Comparison of ENCODE assay signal across 8 cellular contexts in the genomic region with DNA sequence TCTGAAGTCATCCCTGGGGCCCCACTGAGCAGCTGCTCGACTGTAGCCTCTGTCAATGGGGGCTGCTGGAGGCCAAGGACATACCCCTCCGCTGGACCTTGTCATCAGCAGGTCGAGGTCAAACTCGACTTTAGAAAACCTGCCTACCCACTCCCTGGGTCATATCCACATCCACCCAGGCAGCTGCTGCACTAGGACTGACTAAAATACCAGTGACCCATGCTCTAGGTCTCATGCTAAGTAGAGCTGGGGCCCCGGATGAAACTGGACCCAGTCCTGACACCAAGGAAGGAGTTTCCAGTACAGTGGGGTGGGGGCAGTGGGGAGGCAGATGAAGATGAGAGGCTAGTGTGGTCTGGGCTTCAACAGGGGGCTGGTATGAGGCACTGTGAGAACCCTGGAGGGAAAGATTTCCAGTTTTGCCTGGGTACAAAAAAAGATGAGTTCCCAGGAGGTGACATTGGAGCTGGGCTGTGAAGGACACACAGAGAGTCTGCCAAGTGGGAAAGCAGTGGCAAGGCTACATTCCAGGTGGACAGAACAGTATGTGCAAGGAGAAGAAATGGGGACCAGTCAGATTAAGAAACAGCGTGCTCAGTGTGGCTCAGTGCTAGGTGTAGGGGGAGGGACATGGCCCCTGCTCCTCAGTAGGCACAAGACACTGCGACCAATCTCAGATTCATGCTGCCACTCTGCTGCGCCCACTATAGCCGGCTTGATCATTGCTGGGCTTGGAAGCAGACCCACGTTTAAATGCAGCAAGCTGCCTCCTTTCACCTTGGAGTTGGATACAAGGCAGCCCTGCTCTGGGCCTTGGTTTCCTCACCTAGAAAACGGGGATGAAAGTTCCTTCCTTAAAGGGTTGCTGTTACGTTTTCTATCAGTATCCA. TPM values are rescaled to one million over a fixed set of nuclear protein-coding genes. Genes with fewer than 3 reads are reported as not detected.
DNase-seq lines count a peak whose midpoint lies in the region; ATAC-seq and TF ChIP-seq lines count a peak whose summit lies in the region.

No MANE protein-coding gene starts in this region.

- CTCF ChIA-PET in AG04450 (lab: Charles Lee): interaction anchor here (0.5 to 3.0 kb wide), 3 partner anchors 24 to 127 kb away, joined by 3 to 20 read pairs (median 4); no protein-coding TSS in a partner anchor

- no peaks in the 10 kb centered on the region for H3K27me3 ChIP-seq in AG04450 (ENCODE audit: control insufficient read depth, insufficient read depth, low read length)

- no peak overlapping the region for H3K4me3 Mint-ChIP-seq in chondrocyte (ENCODE audit: unreplicated experiment)
- peak overlapping the region; percentile 86 for H3K4me3 Mint-ChIP-seq in natural killer cell treated with Interleukin-12 subunit alpha and Interleukin-12 subunit beta and Interleukin-15 and Interleukin-18, amount 100 ng/mL, for 72 hours

- H3K9me3 ChIP-seq in AG04450 (ENCODE audit: control insufficient read depth, insufficient read depth, low read length) (no peaks in the 10 kb centered on the region), KOPT-K1 (ENCODE audit: insufficient read depth, low read length, poor library complexity, severe bottlenecking) (no peaks in the 10 kb centered on the region)

- no peak for ATAC-seq in natural killer cell treated with Interleukin-12 subunit alpha and Interleukin-12 subunit beta and Interleukin-15 and Interleukin-18, amount 100 ng/mL, for 72 hours
- no peak for ATAC-seq in HG02588 (IDR thresholded peaks at IDR 0.05; ENCODE audit: unreplicated experiment)
- no peak for ATAC-seq in HG03457 (IDR thresholded peaks at IDR 0.05; ENCODE audit: unreplicated experiment)

- H3K27me3 Mint-ChIP-seq in chondrocyte (ENCODE audit: low read depth): no peaks in the 10 kb centered on the region
- no peaks in the 10 kb centered on the region for H3K27me3 Mint-ChIP-seq in natural killer cell treated with Interleukin-12 subunit alpha and Interleukin-12 subunit beta and Interleukin-15 and Interleukin-18, amount 100 ng/mL, for 72 hours

- peak overlapping the region; percentile 39 for H3K27ac Mint-ChIP-seq in chondrocyte (ENCODE audit: unreplicated experiment)
- H3K27ac Mint-ChIP-seq in natural killer cell treated with Interleukin-12 subunit alpha and Interleukin-12 subunit beta and Interleukin-15 and Interleukin-18, amount 100 ng/mL, for 72 hours: peak overlapping the region; percentile 27 to 74

- no peak overlapping the region for H3K4me3 ChIP-seq in AG04450 (ENCODE audit: low read depth, low read length)

- peak overlapping the region; percentile 47 for H3K27ac ChIP-seq in AG04450 (ENCODE audit: low read depth, low read length)
- peak overlapping the region; percentile 20 for H3K27ac ChIP-seq in KOPT-K1 (ENCODE audit: low read depth, low read length, poor library complexity, severe bottlenecking)

- POLR2A ChIA-PET in AG04450 (lab: Yijun Ruan, JAX): interaction anchor here (1.0 kb wide), 1 partner anchor 180 kb away, joined by 3 read pairs; a partner anchor contains a TSS

- H3K36me3 ChIP-seq in KOPT-K1 (ENCODE audit: insufficient read depth, low read length): peaks cover 88% of the 10 kb centered on the region

- H3K36me3 Mint-ChIP-seq in chondrocyte (ENCODE audit: low read depth): peaks cover 9% of the 10 kb centered on the region
- H3K36me3 Mint-ChIP-seq in natural killer cell treated with Interleukin-12 subunit alpha and Interleukin-12 subunit beta and Interleukin-15 and Interleukin-18, amount 100 ng/mL, for 72 hours: peaks cover 11% of the 10 kb centered on the region

- peaks cover 100% of the 10 kb centered on the region for H3K4me1 Mint-ChIP-seq in chondrocyte (ENCODE audit: low read depth)
- H3K4me1 Mint-ChIP-seq in natural killer cell treated with Interleukin-12 subunit alpha and Interleukin-12 subunit beta and Interleukin-15 and Interleukin-18, amount 100 ng/mL, for 72 hours (ENCODE audit: low read depth in 2 of 2): peaks cover 70 to 82% of the 10 kb centered on the region in 2 donors

- no peaks in the 10 kb centered on the region for H3K9me3 Mint-ChIP-seq in chondrocyte (ENCODE audit: low read depth)
- no peaks in the 10 kb centered on the region for H3K9me3 Mint-ChIP-seq in natural killer cell treated with Interleukin-12 subunit alpha and Interleukin-12 subunit beta and Interleukin-15 and Interleukin-18, amount 100 ng/mL, for 72 hours

- DNase-seq in AG04450 (ENCODE audit: low read depth, low spot score) (no peak), chondrocyte (ENCODE audit: low spot score) (no peak), NCI-H128 (lab: John Stamatoyannopoulos, UW; ENCODE audit: unreplicated experiment) (no peak)
- DNase-seq in natural killer cell treated with Interleukin-12 subunit alpha and Interleukin-12 subunit beta and Interleukin-15 and Interleukin-18, amount 100 ng/mL, for 72 hours (ENCODE audit: low spot score): no peak
- no peak for DNase-seq in stimulated activated naive CD4-positive, alpha-beta T cell treated with Interleukin-2 at 50 U/mL for 16 hours (lab: John Stamatoyannopoulos, UW)

- TF ChIP-seq CTCF in AG04450 (IDR thresholded peaks at IDR 0.05; ENCODE audit: low read depth, low read length): no peak
- no peak for TF ChIP-seq CTCF in chondrocyte (IDR thresholded peaks at IDR 0.05)

RNA-seq across cellular contexts. Expression of a gene that starts 12.3 kb away (rescaled TPM):
- 114 and 140 TPM in 2 replicates for polyA plus RNA-seq in AG04450 (2011; rRNA removed)
- polyA minus RNA-seq in AG04450 (2011; rRNA and poly(A)+ RNA removed): 125 and 154 TPM in 2 replicates
- 141 to 192 TPM (median 190 TPM) in 3 replicates for total RNA-seq in chondrocyte
- 100 to 1,000 TPM; 105 to 131 TPM for total RNA-seq in natural killer cell treated with Interleukin-12 subunit alpha and Interleukin-12 subunit beta and Interleukin-15 and Interleukin-18, amount 100 ng/mL, for 72 hours
